ENCODE assay signal across 26 cellular contexts in genomic region chr20:35360033-35360432, GRCh38. TPM values are rescaled to one million over a fixed set of nuclear protein-coding genes. Genes with fewer than 3 reads are reported as not detected.
DNase-seq lines count a peak whose midpoint lies in the region; ATAC-seq and TF ChIP-seq lines count a peak whose summit lies in the region.
"Had no signal": no experiment of that assay in that cellular context is flagged by ENCODE, and none has a peak within 500 bp of the region (broad histone marks: within the 10 kb centered on the region; RNA-seq: fewer than 3 reads in every experiment).

No MANE protein-coding gene starts in this region.

- H3K4me1 ChIP-seq in IMR-90 (ENCODE audit: control insufficient read depth, insufficient read depth, low read length) (peaks cover 5% of the 10 kb centered on the region; the same call in 1 of the 2 replicates), psoas muscle (peaks cover 24% of the 10 kb centered on the region)

- H3K23ac ChIP-seq in IMR-90 (ENCODE audit: low read depth, low read length), result no peak overlapping the region

- peaks cover 0 to 4% of the 10 kb centered on the region in 2 experiments; a peak in 3 of 4 replicates for H3K79me1 ChIP-seq in IMR-90 (ENCODE audit: low read depth in 1 of 2, low read length in 2 of 2)

- peak; percentile 55 for ATAC-seq in IMR-90 (ENCODE audit: low read depth)
- ATAC-seq in psoas muscle, result no peak
- no peak for ATAC-seq in GM21576 (IDR thresholded peaks at IDR 0.05; ENCODE audit: unreplicated experiment)
- no peak for ATAC-seq in HG02678 (IDR thresholded peaks at IDR 0.05; ENCODE audit: unreplicated experiment)
- ATAC-seq: activated T-cell treated with anti-CD3 and anti-CD28 coated beads, Interleukin-2, amount 50 U/mL, for 72 hours; foreskin keratinocyte had no signal

- no peak overlapping the region for H2AK5ac ChIP-seq in IMR-90 (ENCODE audit: low read depth, low read length)

- intact Hi-C loops in IMR-90 (cut with micrococcal nuclease) (no loop called here), psoas muscle (cut with DNase I) (no loop called here)

- no peak overlapping the region for H2BK15ac ChIP-seq in IMR-90 (ENCODE audit: low read depth, low read length)

- no peak overlapping the region for H3K14ac ChIP-seq in IMR-90 (replicated peaks; ENCODE audit: low read depth, low read length)

- no peak for TF ChIP-seq POLR2A in IMR-90 (IDR thresholded peaks at IDR 0.05; ENCODE audit: low read depth, low read length)

- BruUV-seq in IMR-90 (replicated peaks; lab: Mats Ljungman, UMichigan), result no TSS peak

- H3K27ac ChIP-seq in IMR-90 (ENCODE audit: insufficient read depth, low read length) (no peak overlapping the region), psoas muscle (peak overlapping the region; percentile 83)
- H3K27ac ChIP-seq: 22Rv1, cardiac muscle cell, foreskin keratinocyte, SJSA1 had no signal

- H3K9ac ChIP-seq in IMR-90 (ENCODE audit: low read depth, low read length), result no peak overlapping the region

- no peak overlapping the region for H2AK9ac ChIP-seq in IMR-90 (replicated peaks; ENCODE audit: low read depth, low read length, poor library complexity)

- no peak overlapping the region for H2BK120ac ChIP-seq in IMR-90 (ENCODE audit: low read depth, low read length)

- peak; percentile 30 for DNase-seq in DMS53 (lab: John Stamatoyannopoulos, UW)
- no peak for DNase-seq in DMS53 treated with DMSO at 0.1 percent for 48 hours (lab: John Stamatoyannopoulos, UW; ENCODE audit: unreplicated experiment)
- no peak for DNase-seq in IMR-90
- no peak for DNase-seq in psoas muscle
- no peak for DNase-seq in amygdala (lab: John Stamatoyannopoulos, UW)
- DNase-seq: activated CD4-positive, CD25-positive, alpha-beta regulatory T cell; activated CD8-positive, alpha-beta memory T cell treated with anti-CD3 and anti-CD28 coated beads for 24 hours; activated T-cell treated with anti-CD3 and anti-CD28 coated beads, Interleukin-2, amount 50 U/mL, for 72 hours; dermis blood vessel endothelial cell; DMS 273 treated with DMSO at 0.1 percent for 48 hours; foreskin keratinocyte; HFFc6; NCI-H2081 treated with DMSO at 0.1 percent for 48 hours; NCI-H524 treated with DMSO at 0.1 percent for 48 hours; OCI-M1; stimulated activated CD4-positive, alpha-beta T cell treated with anti-CD3 and anti-CD28 coated beads, Interleukin-2, amount 100 ng/mL, for 48 hours; stomach had no signal

- H3K27ac Mint-ChIP-seq in brain, result peak overlapping the region in 3 of 5 experiments; percentile 10 to 54 (median 28)
- H3K27ac Mint-ChIP-seq: B cell; HFFc6; natural killer cell treated with Interleukin-12 subunit alpha and Interleukin-12 subunit beta and Interleukin-15 and Interleukin-18, amount 100 ng/mL, for 72 hours had no signal

- H4K91ac ChIP-seq in IMR-90 (ENCODE audit: insufficient read depth, low read depth, low read length), result no peak overlapping the region

- in situ Hi-C loops in IMR-90 (cut with MboI; ENCODE audit: low sequenced_read_pairs), result no loop called here

- no peak overlapping the region for H3K18ac ChIP-seq in IMR-90 (ENCODE audit: low read depth, low read length)

- no peaks in the 10 kb centered on the region for H3K9me3 Mint-ChIP-seq in brain
- H3K9me3 Mint-ChIP-seq: activated T-cell treated with anti-CD3 and anti-CD28 coated beads, Interleukin-2, amount 50 U/mL, for 72 hours; HFFc6; natural killer cell treated with Interleukin-12 subunit alpha and Interleukin-12 subunit beta and Interleukin-15 and Interleukin-18, amount 100 ng/mL, for 72 hours had no signal

- POLR2A ChIA-PET in IMR-90 (lab: Charles Lee; ENCODE audit: unreplicated experiment), result no interaction called here

- no peak overlapping the region for H3K4ac ChIP-seq in IMR-90 (ENCODE audit: low read depth, low read length)

- no peak overlapping the region for H3K4me2 ChIP-seq in IMR-90 (ENCODE audit: low read depth, low read length)

- H4K5ac ChIP-seq in IMR-90 (ENCODE audit: low read depth, low read length), result no peak overlapping the region

- H3K36me3 ChIP-seq in IMR-90 (ENCODE audit: control insufficient read depth, insufficient read depth, low read length) (peaks cover 12% of the 10 kb centered on the region), psoas muscle (ENCODE audit: insufficient read depth in 1 of 2, low read depth in 1 of 2) (peaks cover 15 to 51% of the 10 kb centered on the region in 2 donors)

- H2BK20ac ChIP-seq in IMR-90 (ENCODE audit: low read depth, low read length), result no peak overlapping the region

- no peak overlapping the region for H2BK5ac ChIP-seq in IMR-90 (ENCODE audit: low read depth, low read length, poor library complexity, severe bottlenecking)

- H3K56ac ChIP-seq in IMR-90 (ENCODE audit: extremely low read depth, insufficient read depth, low read length), result no peak overlapping the region

- H3K27me3 ChIP-seq in IMR-90 (ENCODE audit: control insufficient read depth, insufficient read depth, low read length) (no peaks in the 10 kb centered on the region), psoas muscle (ENCODE audit: insufficient read depth in 3 of 3, low read length in 2 of 3) (no peaks in the 10 kb centered on the region)
- H3K27me3 ChIP-seq: cardiac muscle cell, foreskin keratinocyte, SJSA1, stomach had no signal

- TF ChIP-seq RAD21 in IMR-90 (IDR thresholded peaks at IDR 0.05; ENCODE audit: low read length), result no peak

- TF ChIP-seq CTCF in IMR-90 (conservative IDR thresholded peaks at IDR 0.05; ENCODE audit: low read depth, low read length), result no peak
- TF ChIP-seq CTCF in brain (conservative IDR thresholded peaks at IDR 0.05), result no peak
- no peak for TF ChIP-seq CTCF in psoas muscle (IDR thresholded peaks at IDR 0.05)

- no peaks in the 10 kb centered on the region for H3K27me3 Mint-ChIP-seq in brain
- H3K27me3 Mint-ChIP-seq: B cell; natural killer cell treated with Interleukin-12 subunit alpha and Interleukin-12 subunit beta and Interleukin-15 and Interleukin-18, amount 100 ng/mL, for 72 hours had no signal

- H3K4me1 Mint-ChIP-seq in brain, result peaks cover 6% of the 10 kb centered on the region
- H3K4me1 Mint-ChIP-seq: B cell had no signal

- H3K9me1 ChIP-seq in IMR-90 (ENCODE audit: insufficient read depth, low read length), result peaks cover 3% of the 10 kb centered on the region; the same call in 1 of the 2 replicates

- H2AFZ ChIP-seq in IMR-90 (replicated peaks; ENCODE audit: low read length, poor library complexity), result no peak overlapping the region

- H4K20me1 ChIP-seq in IMR-90 (ENCODE audit: insufficient read depth, low read length), result no peaks in the 10 kb centered on the region

- dilution Hi-C loops in IMR-90 (cut with HindIII; ENCODE audit: low sequenced_read_pairs, unreplicated experiment), result no loop called here

- H3K9me3 ChIP-seq in IMR-90 (ENCODE audit: control insufficient read depth, insufficient read depth, low read length) (no peaks in the 10 kb centered on the region), psoas muscle (no peaks in the 10 kb centered on the region)
- H3K9me3 ChIP-seq: SJSA1, stomach had no signal

- H3K36me3 Mint-ChIP-seq in brain, result peaks cover 38% of the 10 kb centered on the region

- H3K4me3 Mint-ChIP-seq in brain, result no peak overlapping the region
- H3K4me3 Mint-ChIP-seq: activated T-cell treated with anti-CD3 and anti-CD28 coated beads, Interleukin-2, amount 50 U/mL, for 72 hours; B cell; HFFc6; natural killer cell treated with Interleukin-12 subunit alpha and Interleukin-12 subunit beta and Interleukin-15 and Interleukin-18, amount 100 ng/mL, for 72 hours had no signal

- CTCF ChIA-PET in IMR-90 (lab: Yijun Ruan, JAX), result no interaction called here

- WGBS in IMR-90 (ENCODE audit: extremely low coverage in 2 of 2, insufficient read length in 1 of 2), 2 experiments, result 95% methylated on average over 4 of the region's 4 CpGs; no CpG with 5 or more reads in 1 of the 2 experiments
- 78 to 88% (median 86%) methylated on average over 4 of the region's 4 CpGs for WGBS in psoas muscle, 3 donors

- no peak overlapping the region for H3K4me3 ChIP-seq in IMR-90 (ENCODE audit: insufficient read depth, low read depth, low read length)
- H3K4me3 ChIP-seq in psoas muscle, result no peak overlapping the region
- H3K4me3 ChIP-seq: cardiac muscle cell, SJSA1, skin epidermis, stomach had no signal

- no peak overlapping the region for H4K8ac ChIP-seq in IMR-90 (ENCODE audit: low read depth in 2 of 2, low read length in 2 of 2)

TF ChIP-seq in IMR-90, 13 proteins besides CTCF, POLR2A, EP300 and RAD21:
- no peak for TF ChIP-seq MAFK (IDR thresholded peaks at IDR 0.05; ENCODE audit: low read depth, low read length)

RNA-seq across cellular contexts. Expression of gene UQCC1, which starts 51.7 kb away (rescaled TPM):
- total RNA-seq in IMR-90 (2012; rRNA removed) (28.7 and 30.8 TPM in 2 replicates), psoas muscle (100 to 1,000 TPM in 2 of 4 donors, 10 to 100 TPM in 2; 67.3 to 120 (median 85.8) TPM)
- polyA plus RNA-seq in IMR-90 (2012; rRNA removed) (35.6 and 36.4 TPM in 2 replicates), brain (ENCODE audit: insufficient read depth, low read depth, low replicate concordance) (63.7 TPM), psoas muscle (100 to 1,000 TPM in 2 of 3 donors, 10 to 100 TPM in 1; 71.8 to 129 (median 118) TPM)
- polyA plus RNA-seq in IMR-90 (2012; cell fraction: cytosol; rRNA removed), result 20.8 and 26.6 TPM in 2 replicates
- polyA plus RNA-seq in IMR-90 (2012; cell fraction: nucleus; rRNA removed; ENCODE audit: low replicate concordance), result 45.7 and 102 TPM in 2 replicates
